Comparison of ENCODE assay signal across 8 cellular contexts in the genomic region with DNA sequence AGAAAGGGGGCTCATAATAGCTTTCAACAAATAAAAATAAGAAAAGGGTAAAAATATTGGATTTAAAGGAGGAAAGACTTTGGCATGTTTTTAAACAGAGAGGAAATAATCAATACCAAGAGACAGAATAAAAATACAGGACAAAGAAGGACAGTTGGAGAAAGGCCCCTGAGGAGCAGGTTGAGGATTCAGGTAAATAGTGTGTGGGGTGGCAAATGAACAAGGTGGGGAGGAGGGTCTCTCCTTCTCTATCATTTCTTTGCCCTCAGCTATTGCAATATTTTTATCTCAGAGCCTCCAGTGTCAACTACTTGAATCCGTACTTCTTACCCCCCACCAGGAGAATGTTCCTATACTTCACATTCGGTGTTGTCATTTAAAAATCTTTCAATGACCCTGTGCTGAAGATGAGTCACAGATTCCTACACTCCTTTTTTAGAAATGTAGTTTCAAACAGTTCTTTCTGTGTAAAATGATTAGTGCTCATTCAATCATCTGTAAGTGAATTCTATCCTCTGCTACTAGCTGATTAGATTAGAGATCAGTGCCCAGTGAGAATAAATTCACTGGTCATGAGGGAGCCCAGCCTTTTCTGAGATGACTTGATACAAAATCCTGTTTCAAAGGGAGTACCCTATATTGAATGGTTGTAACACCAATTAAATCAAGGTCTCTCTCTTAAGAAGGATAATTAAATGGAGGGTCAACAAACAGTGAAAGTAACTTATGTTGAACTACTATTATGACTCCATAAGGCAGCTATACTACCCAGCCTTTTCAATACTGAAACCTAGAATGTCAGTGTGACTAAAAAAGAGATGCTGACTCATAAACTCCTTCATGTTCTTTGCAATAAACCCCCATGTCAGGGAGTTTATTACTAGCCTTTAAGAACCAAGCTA. TPM values are rescaled to one million over a fixed set of nuclear protein-coding genes. Genes with fewer than 3 reads are reported as not detected.
A peak's percentile ranks its signal among the peaks of the same experiment; 100 is the strongest.
DNase-seq lines count a peak whose midpoint lies in the region; ATAC-seq and TF ChIP-seq lines count a peak whose summit lies in the region.

No MANE protein-coding gene starts in this region.

- no peaks in the 10 kb centered on the region for H3K36me3 ChIP-seq in body of pancreas (replicated peaks in 1 of 2; ENCODE audit: insufficient read depth in 1 of 2, low read depth in 2 of 2)

- 73 to 79% methylated on average over 2 of the region's 2 CpGs for WGBS in body of pancreas, 2 donors

- H3K4me3 ChIP-seq in body of pancreas: no peak overlapping the region

- no peak for TF ChIP-seq CTCF in body of pancreas (IDR thresholded peaks at IDR 0.05)

- DNase-seq in Daoy (ENCODE audit: low read depth): peak; percentile 56
- DNase-seq in brain pericyte (ENCODE audit: low read depth, low spot score): peak; percentile 16
- DNase-seq in globus pallidus (ENCODE audit: low spot score): no peak
- no peak for DNase-seq in 8988T
- DNase-seq in body of pancreas: no peak
- no peak for DNase-seq in Right ventricle myocardium inferior (ENCODE audit: missing footprints)

- H3K27me3 ChIP-seq in body of pancreas: no peaks in the 10 kb centered on the region

- H3K27ac ChIP-seq in body of pancreas: no peak overlapping the region

- H3K9me3 ChIP-seq in body of pancreas: no peaks in the 10 kb centered on the region

- TF ChIP-seq POLR2A in body of pancreas (IDR thresholded peaks at IDR 0.05): no peak

- ATAC-seq in GM21360 (IDR thresholded peaks at IDR 0.05; ENCODE audit: unreplicated experiment) (peak; percentile 99), HG03457 (IDR thresholded peaks at IDR 0.05; ENCODE audit: unreplicated experiment) (peak; percentile 99), body of pancreas (no peak), Right ventricle myocardium inferior (no peak)

- peaks cover 4% of the 10 kb centered on the region for H3K4me1 ChIP-seq in body of pancreas

- intact Hi-C loops in body of pancreas (cut with DNase I) (no loop called here), Right ventricle myocardium inferior (cut with DNase I) (no loop called here)

RNA-seq across cellular contexts. Expression of a gene that starts 50.4 kb away (rescaled TPM):
- 0.11 TPM in 1 of 2 replicates, not detected in the other for total RNA-seq in Daoy (2014; rRNA removed; shearing (Covaris generic))
- total RNA-seq in body of pancreas (not detected), Right ventricle myocardium inferior (not detected)

Comparison
In these comparisons a context has a peak if more than half of its experiments do, and no peak if none do; other contexts are left out.
1. DNase-seq: peak in Daoy (single experiment) and brain pericyte (single experiment); none in globus pallidus (single experiment), 8988T (single experiment), body of pancreas (0 of 4) and Right ventricle myocardium inferior (single experiment).
2. ATAC-seq: peak in GM21360 (single experiment) and HG03457 (single experiment); none in body of pancreas (single experiment) and Right ventricle myocardium inferior (single experiment).